8 cellular contexts compared by ENCODE assay signal in the genomic region with DNA sequence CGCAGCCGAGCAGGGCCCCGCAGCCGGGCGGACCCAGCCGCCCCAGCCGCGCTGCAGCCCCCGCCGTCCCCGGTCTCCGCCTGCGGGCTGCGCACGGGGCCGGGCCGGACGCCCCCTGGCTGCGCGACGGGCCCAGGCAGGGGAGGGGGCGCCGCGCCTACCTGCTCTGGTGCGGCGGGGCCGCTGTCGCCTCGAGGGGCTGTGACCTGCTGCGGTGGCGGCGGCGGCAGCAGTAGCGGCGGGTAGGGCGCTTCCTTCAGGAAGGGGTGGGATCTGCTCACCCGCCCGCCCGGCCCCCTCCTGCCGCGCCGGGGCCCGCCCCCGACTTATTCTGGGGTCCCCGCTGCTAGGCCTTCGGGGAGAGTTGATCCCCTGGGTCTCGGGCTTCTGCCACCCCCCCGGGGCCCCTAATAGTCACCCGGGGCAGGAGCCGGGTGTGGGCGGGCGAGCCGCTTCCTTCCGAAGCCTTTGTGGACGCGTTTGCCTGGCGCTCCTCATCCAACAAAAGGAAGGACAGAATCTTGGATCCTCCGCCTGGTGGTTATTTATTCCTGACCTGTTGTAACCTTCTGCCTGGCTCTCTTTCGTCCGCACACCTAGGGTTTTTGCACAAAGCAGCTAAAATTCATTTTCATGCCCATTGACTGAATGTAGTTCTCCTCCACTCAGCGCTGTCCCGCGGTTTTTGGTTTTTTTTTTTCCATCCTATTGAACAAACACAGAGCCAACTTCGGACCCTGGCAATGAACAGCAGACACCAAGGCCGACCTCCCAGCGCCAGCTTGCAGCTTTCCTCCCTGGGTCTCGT.
DNase-seq lines count a peak whose midpoint lies in the region; ATAC-seq lines count a peak whose summit lies in the region.

A gene (minus strand): TSS at position 244 of the 808 bp plus-strand sequence. CDS start 57,331 bp downstream, outside the sequence.

- DNase-seq in NCI-H1105 treated with DMSO at 0.1 percent for 48 hours (lab: John Stamatoyannopoulos, UW), result peak; percentile 36
- no peak for DNase-seq in NCI-H1105 (lab: John Stamatoyannopoulos, UW)
- peak; percentile 27 for DNase-seq in LoVo (ENCODE audit: low spot score)
- DNase-seq in amygdala (lab: John Stamatoyannopoulos, UW), result peak in 29 of 56 donors; percentile 2 to 65 (median 26)
- DNase-seq in skeletal muscle cell (ENCODE audit: low read depth), result no peak

- H3K4me3 ChIP-seq in iPS-11a (ENCODE audit: low read depth, low read length) (peak within 1 kb of the TSS; percentile 51), skeletal muscle cell (ENCODE audit: low read depth, low read length) (peak within 1 kb of the TSS; percentile 45)

- no peak for ATAC-seq in GM19395 (IDR thresholded peaks at IDR 0.05; ENCODE audit: unreplicated experiment)
- ATAC-seq in HG02885 (IDR thresholded peaks at IDR 0.05; ENCODE audit: poor library complexity, unreplicated experiment), result no peak

Comparison
In these comparisons a context has a peak if more than half of its experiments do, and no peak if none do; other contexts are left out.
1. DNase-seq: peak in NCI-H1105 treated with DMSO at 0.1 percent for 48 hours (single experiment), LoVo (single experiment) and amygdala (29 of 56); none in NCI-H1105 (single experiment) and skeletal muscle cell (single experiment).